ENCODE assay signal across 10 cellular contexts in genomic region chr3:10753964-10754363, GRCh38.
DNase-seq lines count a peak whose midpoint lies in the region; ATAC-seq, FAIRE-seq and TF ChIP-seq lines count a peak whose summit lies in the region.
"Had no signal": no experiment of that assay in that cellular context is flagged by ENCODE, and none has a peak within 500 bp of the region (broad histone marks: within the 10 kb centered on the region; RNA-seq: fewer than 3 reads in every experiment).

No MANE protein-coding gene starts in this region.

- no peak for ATAC-seq in activated T-cell treated with anti-CD3 and anti-CD28 coated beads, Interleukin-2, amount 50 U/mL, for 72 hours (replicated peaks in 1 of 2)

- H3K9me3 Mint-ChIP-seq in activated T-cell treated with anti-CD3 and anti-CD28 coated beads, Interleukin-2, amount 50 U/mL, for 72 hours = no peaks in the 10 kb centered on the region

- no peak for TF ChIP-seq CTCF in A673 (conservative IDR thresholded peaks at IDR 0.05; ENCODE audit: low read depth, low read length)

- DNase-seq in A673 (ENCODE audit: low spot score) (peak; percentile 48), KBM-7 (peak; percentile 39), iris pigment epithelial cell (ENCODE audit: low read depth) (peak; percentile 33), HPDE6-E6E7 (ENCODE audit: extremely low spot score) (no peak), NCI-H1930 (lab: John Stamatoyannopoulos, UW) (no peak), GM12891 (ENCODE audit: insufficient read length, low spot score) (no peak), NCI-H2029 treated with DMSO at 0.1 percent for 48 hours (lab: John Stamatoyannopoulos, UW) (no peak)
- peak; percentile 38 to 56 for DNase-seq in activated T-cell treated with anti-CD3 and anti-CD28 coated beads, Interleukin-2, amount 50 U/mL, for 72 hours

- no peak for FAIRE-seq in GM12891 (lab: Jason Lieb, UNC)
- FAIRE-seq: islet of Langerhans had no signal

- H3K4me1 ChIP-seq in A673 (ENCODE audit: insufficient read depth, low read length, poor library complexity, severe bottlenecking) = no peaks in the 10 kb centered on the region
- H3K4me1 ChIP-seq: suprapubic skin had no signal

- H3K36me3 ChIP-seq in A673 (ENCODE audit: insufficient read depth, low read length, poor library complexity, severe bottlenecking) = no peaks in the 10 kb centered on the region
- H3K36me3 ChIP-seq: suprapubic skin had no signal

- no peak overlapping the region for H3K27ac ChIP-seq in A673 (ENCODE audit: low read depth, low read length, poor library complexity, severe bottlenecking)
- H3K27ac ChIP-seq: suprapubic skin had no signal

- intact Hi-C loops in A673 (cut with micrococcal nuclease; ENCODE audit: unreplicated experiment) = no loop called here

- in situ Hi-C loops in KBM-7 (cut with MboI; ENCODE audit: low pct_unique_long_range_greater_than_20kb, low sequenced_read_pairs) = loop anchor here (25.0 kb wide), 1 partner anchor 308 kb away; no protein-coding TSS in a partner anchor

- H3K27me3 ChIP-seq in A673 (replicated peaks; ENCODE audit: insufficient read depth, low read depth, low read length, poor library complexity) = peaks cover 35% of the 10 kb centered on the region

- peaks cover 38% of the 10 kb centered on the region for H3K27me3 Mint-ChIP-seq in activated T-cell treated with anti-CD3 and anti-CD28 coated beads, Interleukin-2, amount 50 U/mL, for 72 hours (ENCODE audit: low read depth)

- no TSS peak for BruUV-seq in A673 (replicated peaks; lab: Mats Ljungman, UMichigan)

- H3K9me3 ChIP-seq in A673 (ENCODE audit: low read depth, low read length, poor library complexity, severe bottlenecking) = no peaks in the 10 kb centered on the region
- H3K9me3 ChIP-seq: suprapubic skin had no signal

- H3K36me3 Mint-ChIP-seq in activated T-cell treated with anti-CD3 and anti-CD28 coated beads, Interleukin-2, amount 50 U/mL, for 72 hours (ENCODE audit: insufficient read depth in 2 of 2) = no peaks in the 10 kb centered on the region

- H3K27ac Mint-ChIP-seq in activated T-cell treated with anti-CD3 and anti-CD28 coated beads, Interleukin-2, amount 50 U/mL, for 72 hours = no peak overlapping the region

- POLR2A ChIA-PET in A673 (lab: Charles Lee; ENCODE audit: low non-redundant PET) = no interaction called here

- H3K4me3 ChIP-seq in A673 (ENCODE audit: low read depth, low read length, poor library complexity, severe bottlenecking) = no peak overlapping the region
- H3K4me3 ChIP-seq: suprapubic skin had no signal

- CTCF ChIA-PET in A673 (lab: Charles Lee) = no interaction called here

- H3K4me1 Mint-ChIP-seq in activated T-cell treated with anti-CD3 and anti-CD28 coated beads, Interleukin-2, amount 50 U/mL, for 72 hours (ENCODE audit: low read depth) = peaks cover 16% of the 10 kb centered on the region

- no peak overlapping the region for H3K4me3 Mint-ChIP-seq in activated T-cell treated with anti-CD3 and anti-CD28 coated beads, Interleukin-2, amount 50 U/mL, for 72 hours

- TF ChIP-seq POLR2A in GM12891 (IDR thresholded peaks at IDR 0.05; ENCODE audit: low read depth, low read length) = no peak

TF ChIP-seq in GM12891, 5 proteins besides CTCF, POLR2A, EP300 and RAD21:
- TF ChIP-seq POLR2AphosphoS5 (IDR thresholded peaks at IDR 0.05; ENCODE audit: low read depth, low read length) = no peak
- TF ChIP-seq TAF1 (IDR thresholded peaks at IDR 0.05; ENCODE audit: low read depth, low read length) = no peak
- TF ChIP-seq SPI1 (IDR thresholded peaks at IDR 0.05; ENCODE audit: low read depth, low read length) = no peak
- TF ChIP-seq PAX5 (IDR thresholded peaks at IDR 0.05; ENCODE audit: insufficient read depth, low read length, severe bottlenecking) = no peak
- no peak for TF ChIP-seq POU2F2 (IDR thresholded peaks at IDR 0.05; ENCODE audit: low read depth, low read length)
TF ChIP-seq in GM12891: peak in this region for 0.

Comparison
In these comparisons a context has a peak if more than half of its experiments do, and no peak if none do; other contexts are left out.
1. DNase-seq: peak in A673 (single experiment), KBM-7 (single experiment), activated T-cell treated with anti-CD3 and anti-CD28 coated beads, Interleukin-2, amount 50 U/mL, for 72 hours (2 of 2) and iris pigment epithelial cell (single experiment); none in HPDE6-E6E7 (single experiment), NCI-H1930 (0 of 2), GM12891 (single experiment) and NCI-H2029 treated with DMSO at 0.1 percent for 48 hours (single experiment).